Comparison of ENCODE assay signal across 16 cellular contexts in the genomic region with DNA sequence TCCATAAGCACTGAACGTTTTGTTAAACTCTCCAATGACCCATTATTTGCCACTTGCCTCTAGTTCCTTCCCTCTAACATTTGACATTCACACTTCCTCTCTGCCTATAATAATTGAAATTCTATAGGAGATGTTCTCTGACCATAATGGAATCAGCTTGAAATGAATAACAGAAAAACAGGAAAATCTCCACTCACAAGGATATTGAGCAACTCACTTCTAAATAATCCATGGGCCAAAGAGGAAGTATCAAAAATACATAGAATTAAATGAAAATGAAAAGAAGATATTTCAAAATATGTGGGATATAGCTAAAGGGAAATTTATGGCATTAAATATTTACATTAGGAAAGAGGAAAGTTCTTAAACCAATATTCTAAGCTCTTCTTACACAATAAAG. TPM values are rescaled to one million over a fixed set of nuclear protein-coding genes. Genes with fewer than 3 reads are reported as not detected.
DNase-seq lines count a peak whose midpoint lies in the region; ATAC-seq, FAIRE-seq and TF ChIP-seq lines count a peak whose summit lies in the region.
"Had no signal": no experiment of that assay in that cellular context is flagged by ENCODE, and none has a peak within 500 bp of the region (broad histone marks: within the 10 kb centered on the region; RNA-seq: fewer than 3 reads in every experiment).

No MANE protein-coding gene starts in this region.

- peaks cover 0 to 13% of the 10 kb centered on the region in 2 experiments; a peak in 1 of 5 replicates for H3K27me3 ChIP-seq in HepG2 (ENCODE audit: control insufficient read depth in 1 of 2, insufficient read depth in 2 of 2, low read length in 2 of 2)
- H3K27me3 ChIP-seq in right lobe of liver = no peaks in the 10 kb centered on the region
- H3K27me3 ChIP-seq in ascending aorta = no peaks in the 10 kb centered on the region

- POLR2A ChIA-PET in HepG2 (lab: Yijun Ruan, JAX) = no interaction called here

- H3K4me3 ChIP-seq in HepG2 (replicated peaks in 1 of 3; ENCODE audit: insufficient read depth in 1 of 3, low read depth in 2 of 3, low read length in 3 of 3) = no peak overlapping the region
- no peak overlapping the region for H3K4me3 ChIP-seq in right lobe of liver
- no peak overlapping the region for H3K4me3 ChIP-seq in SK-N-MC
- no peak overlapping the region for H3K4me3 ChIP-seq in ascending aorta
- H3K4me3 ChIP-seq: esophagus squamous epithelium, lung had no signal

- H3K4me1 ChIP-seq in HepG2 (ENCODE audit: insufficient read depth, low read length) (peaks cover 28% of the 10 kb centered on the region), right lobe of liver (no peaks in the 10 kb centered on the region), ascending aorta (no peaks in the 10 kb centered on the region)

- H3K9me3 ChIP-seq in HepG2 (ENCODE audit: low read length) (no peaks in the 10 kb centered on the region), right lobe of liver (no peaks in the 10 kb centered on the region), SK-N-MC (ENCODE audit: low read depth, low read length) (no peaks in the 10 kb centered on the region; the same call in 1 of the 2 replicates), ascending aorta (peaks cover 0 to 16% of the 10 kb centered on the region in 2 donors)

- no peak for DNase-seq in HepG2 (ENCODE audit: low spot score)
- no peak for DNase-seq in right lobe of liver
- DNase-seq in SK-N-MC (ENCODE audit: low read depth, low spot score) = no peak
- no peak for DNase-seq in GM20000 (ENCODE audit: low spot score)
- no peak for DNase-seq in NCI-H128 (lab: John Stamatoyannopoulos, UW; ENCODE audit: unreplicated experiment)
- DNase-seq in ascending aorta (ENCODE audit: low spot score in 2 of 2) = no peak
- no peak for DNase-seq in AG08395 (ENCODE audit: low spot score)
- DNase-seq: esophagus squamous epithelium, Karpas-422, NCI-H1694, NCI-H446 treated with DMSO at 0.1 percent for 48 hours, SHP77 treated with DMSO at 0.1 percent for 48 hours had no signal

- H2AFZ ChIP-seq in HepG2 (ENCODE audit: low read length) = peak overlapping the region; percentile 2

- intact Hi-C loops in HepG2 (cut with micrococcal nuclease; ENCODE audit: unreplicated experiment) = no loop called here
- intact Hi-C loops in right lobe of liver (cut with DNase I) = no loop called here
- intact Hi-C loops in ascending aorta (cut with DNase I) = no loop called here

- TF ChIP-seq EP300 in HepG2 (IDR thresholded peaks at IDR 0.05; ENCODE audit: low read depth in 2 of 2, low read length in 2 of 2) (no peak), HepG2 (CRISPR knock-in tag; IDR thresholded peaks at IDR 0.05; ENCODE audit: borderline replicate concordance) (no peak)

- no peak for ATAC-seq in HepG2
- ATAC-seq in right lobe of liver = no peak

- WGBS in HepG2 (ENCODE audit: low lambda C conversion rate) = 27% methylated on average over 1 of the region's 1 CpG
- 22% methylated on average over 1 of the region's 1 CpG for WGBS in right lobe of liver (ENCODE audit: insufficient coverage, low coverage, low lambda C conversion rate, missing lambda C conversion rate)

- TF ChIP-seq CTCF in HepG2 (CRISPR knock-in tag; IDR thresholded peaks at IDR 0.05) (no peak), right lobe of liver (IDR thresholded peaks at IDR 0.05) (no peak), GM20000 (IDR thresholded peaks at IDR 0.05; ENCODE audit: extremely low read depth, missing control alignments) (no peak), ascending aorta (IDR thresholded peaks at IDR 0.05) (no peak)

- FAIRE-seq in HepG2 (lab: Jason Lieb, UNC) = no peak
- FAIRE-seq: H54, TTC549 had no signal

- no peak overlapping the region for H3K27ac ChIP-seq in HepG2 (ENCODE audit: extremely low read length, insufficient read depth, low read length)
- H3K27ac ChIP-seq in right lobe of liver = no peak overlapping the region
- H3K27ac ChIP-seq in SK-N-MC = peak overlapping the region; percentile 9; the same call in 1 of the 2 replicates
- H3K27ac ChIP-seq in cingulate gyrus (ENCODE audit: low read depth, low read length) = peak overlapping the region; percentile 67
- H3K27ac ChIP-seq in ascending aorta = no peak overlapping the region
- H3K27ac ChIP-seq: esophagus squamous epithelium had no signal

- TF ChIP-seq RAD21 in HepG2 (CRISPR knock-in tag; IDR thresholded peaks at IDR 0.05) = no peak

- H3K36me3 ChIP-seq in HepG2 (replicated peaks in 1 of 2; ENCODE audit: control insufficient read depth in 1 of 2, insufficient read depth in 2 of 2, low read length in 2 of 2) = no peaks in the 10 kb centered on the region
- no peaks in the 10 kb centered on the region for H3K36me3 ChIP-seq in right lobe of liver
- H3K36me3 ChIP-seq in SK-N-MC (ENCODE audit: insufficient read depth, low read length) = no peaks in the 10 kb centered on the region
- no peaks in the 10 kb centered on the region for H3K36me3 ChIP-seq in ascending aorta
- H3K36me3 ChIP-seq: esophagus squamous epithelium had no signal

- no peaks in the 10 kb centered on the region for H3K79me2 ChIP-seq in HepG2 (ENCODE audit: insufficient read depth, low read length)

- in situ Hi-C loops in HepG2 (cut with HindIII; ENCODE audit: extremely low pct_ligation_motif_present, low pct_unique_long_range_greater_than_20kb) = no loop called here

- TF ChIP-seq POLR2A in HepG2 (IDR thresholded peaks at IDR 0.05; ENCODE audit: insufficient read depth in 1 of 2, low read depth in 2 of 2, low read length in 2 of 2) (no peak), right lobe of liver (IDR thresholded peaks at IDR 0.05) (no peak)

- no peaks in the 10 kb centered on the region for H4K20me1 ChIP-seq in HepG2 (ENCODE audit: insufficient read depth, low read length)

- no TSS peak for BruUV-seq in HepG2 (replicated peaks; lab: Mats Ljungman, UMichigan)

- H3K9ac ChIP-seq in HepG2 (ENCODE audit: insufficient read depth, low read depth, low read length) (no peak overlapping the region), SK-N-MC (ENCODE audit: insufficient read length) (no peak overlapping the region)

- CTCF ChIA-PET in HepG2 (lab: Yijun Ruan, JAX; ENCODE audit: low intra/inter-chr PET ratio, low total read pairs) = no interaction called here

- H3K4me2 ChIP-seq in HepG2 (ENCODE audit: low read depth, low read length) = no peak overlapping the region

RNA-seq across cellular contexts. Expression of a gene that starts 3.4 kb away (rescaled TPM):
- 7.0 and 7.2 TPM in 2 replicates for total RNA-seq in HepG2 (2016; rRNA removed; fragmentation: Illumina TruSeq; extraction: Trizol)
- total RNA-seq in HepG2 (2016; cell fraction: cytosol; rRNA removed; fragmentation: Illumina TruSeq; extraction: Trizol; ENCODE audit: low read depth) = 1.8 and 1.9 TPM in 2 replicates
- 4.6 and 6.9 TPM in 2 replicates for total RNA-seq in HepG2 (2016; cell fraction: insoluble cytoplasmic fraction; rRNA removed; fragmentation: Illumina TruSeq; extraction: Trizol)
- 2.4 and 3.0 TPM in 2 replicates for total RNA-seq in HepG2 (2016; cell fraction: membrane; rRNA removed; fragmentation: Illumina TruSeq; extraction: Trizol)
- total RNA-seq in HepG2 (2016; cell fraction: nucleus; rRNA removed; fragmentation: Illumina TruSeq; extraction: Trizol) = 8.3 and 8.8 TPM in 2 replicates
- 1.3 and 2.4 TPM in 2 replicates for polyA plus RNA-seq in HepG2 (2011; rRNA removed)
- polyA plus RNA-seq in HepG2 (2011; cell fraction: cytosol; rRNA removed) = 1.5 and 2.4 TPM in 2 replicates
- polyA plus RNA-seq in HepG2 (2011; cell fraction: nucleus; rRNA removed) = 5.0 and 8.4 TPM in 2 replicates
- polyA plus RNA-seq in HepG2 (2012) = 3.0 and 7.8 TPM in 2 replicates
- polyA plus RNA-seq in HepG2 (2016; cell fraction: cytosol; fragmentation: Illumina TruSeq; extraction: Trizol; ENCODE audit: low read depth) = 0.46 and 0.49 TPM in 2 replicates
- polyA plus RNA-seq in HepG2 (2016; cell fraction: insoluble cytoplasmic fraction; fragmentation: Illumina TruSeq; extraction: Trizol; ENCODE audit: low read depth) = 4.1 and 5.1 TPM in 2 replicates
- polyA plus RNA-seq in HepG2 (2016; cell fraction: membrane; fragmentation: Illumina TruSeq; extraction: Trizol; ENCODE audit: low read depth) = 0.69 and 0.85 TPM in 2 replicates
- polyA plus RNA-seq in HepG2 (2016; cell fraction: nucleus; fragmentation: Illumina TruSeq; extraction: Trizol; ENCODE audit: insufficient read depth, low read depth) = 7.5 and 8.1 TPM in 2 replicates
- 0.49 and 29.4 TPM in 2 replicates for polyA minus RNA-seq in HepG2 (2011; rRNA and poly(A)+ RNA removed; ENCODE audit: low replicate concordance)
- 4.5 and 5.8 TPM in 2 replicates for polyA minus RNA-seq in HepG2 (2011; cell fraction: cytosol; rRNA and poly(A)+ RNA removed)
- 8.8 and 9.8 TPM in 2 replicates for polyA minus RNA-seq in HepG2 (2011; cell fraction: nucleus; rRNA and poly(A)+ RNA removed)
- 10 to 100 TPM in 1 of 6 experiments, 1 to 10 TPM in 5; 3.8 to 31.6 (median 3.9) TPM for total RNA-seq in right lobe of liver
- total RNA-seq in ascending aorta = 21.2 TPM

RNA-seq across cellular contexts. Expression of a gene that starts 33.2 kb away (rescaled TPM):
- total RNA-seq in HepG2 (2016; rRNA removed; fragmentation: Illumina TruSeq; extraction: Trizol) (160 and 194 TPM in 2 replicates), right lobe of liver (100 to 1,000 TPM in 1 of 6 experiments, 10 to 100 TPM in 5; 40.0 to 106 (median 52.5) TPM), ascending aorta (122 TPM)
- total RNA-seq in HepG2 (2016; cell fraction: cytosol; rRNA removed; fragmentation: Illumina TruSeq; extraction: Trizol; ENCODE audit: low read depth) = 22.9 and 24.6 TPM in 2 replicates
- 157 and 198 TPM in 2 replicates for total RNA-seq in HepG2 (2016; cell fraction: insoluble cytoplasmic fraction; rRNA removed; fragmentation: Illumina TruSeq; extraction: Trizol)
- total RNA-seq in HepG2 (2016; cell fraction: membrane; rRNA removed; fragmentation: Illumina TruSeq; extraction: Trizol) = 34.1 and 34.4 TPM in 2 replicates
- 67.9 and 75.8 TPM in 2 replicates for total RNA-seq in HepG2 (2016; cell fraction: nucleus; rRNA removed; fragmentation: Illumina TruSeq; extraction: Trizol)
- polyA plus RNA-seq in HepG2 (2011; rRNA removed) = 49.9 and 62.6 TPM in 2 replicates
- polyA plus RNA-seq in HepG2 (2011; cell fraction: cytosol; rRNA removed) = 45.6 and 54.0 TPM in 2 replicates
- 95.1 and 104 TPM in 2 replicates for polyA plus RNA-seq in HepG2 (2011; cell fraction: nucleus; rRNA removed)
- 67.0 and 85.8 TPM in 2 replicates for polyA plus RNA-seq in HepG2 (2012)
- 22.3 and 25.6 TPM in 2 replicates for polyA plus RNA-seq in HepG2 (2016; cell fraction: cytosol; fragmentation: Illumina TruSeq; extraction: Trizol; ENCODE audit: low read depth)
- polyA plus RNA-seq in HepG2 (2016; cell fraction: insoluble cytoplasmic fraction; fragmentation: Illumina TruSeq; extraction: Trizol; ENCODE audit: low read depth) = 207 and 220 TPM in 2 replicates
- polyA plus RNA-seq in HepG2 (2016; cell fraction: membrane; fragmentation: Illumina TruSeq; extraction: Trizol; ENCODE audit: low read depth) = 26.5 and 31.5 TPM in 2 replicates
- 112 and 115 TPM in 2 replicates for polyA plus RNA-seq in HepG2 (2016; cell fraction: nucleus; fragmentation: Illumina TruSeq; extraction: Trizol; ENCODE audit: insufficient read depth, low read depth)
- 51.8 and 59.0 TPM in 2 replicates for polyA minus RNA-seq in HepG2 (2011; rRNA and poly(A)+ RNA removed; ENCODE audit: low replicate concordance)
- polyA minus RNA-seq in HepG2 (2011; cell fraction: cytosol; rRNA and poly(A)+ RNA removed) = 28.8 and 34.9 TPM in 2 replicates
- 20.9 and 24.9 TPM in 2 replicates for polyA minus RNA-seq in HepG2 (2011; cell fraction: nucleus; rRNA and poly(A)+ RNA removed)

RNA-seq across cellular contexts. Expression of a gene that starts 59.1 kb away (rescaled TPM):
- total RNA-seq in HepG2 (2016; rRNA removed; fragmentation: Illumina TruSeq; extraction: Trizol) (4.1 and 6.0 TPM in 2 replicates), right lobe of liver (1 to 10 TPM; 1.5 to 5.4 (median 3.5) TPM), ascending aorta (3.0 TPM)
- 0.18 and 0.20 TPM in 2 replicates for total RNA-seq in HepG2 (2016; cell fraction: cytosol; rRNA removed; fragmentation: Illumina TruSeq; extraction: Trizol; ENCODE audit: low read depth)
- total RNA-seq in HepG2 (2016; cell fraction: insoluble cytoplasmic fraction; rRNA removed; fragmentation: Illumina TruSeq; extraction: Trizol) = 4.6 and 6.1 TPM in 2 replicates
- total RNA-seq in HepG2 (2016; cell fraction: membrane; rRNA removed; fragmentation: Illumina TruSeq; extraction: Trizol) = 1.4 and 2.4 TPM in 2 replicates
- 6.4 and 7.1 TPM in 2 replicates for total RNA-seq in HepG2 (2016; cell fraction: nucleus; rRNA removed; fragmentation: Illumina TruSeq; extraction: Trizol)
- 2.2 and 2.5 TPM in 2 replicates for polyA plus RNA-seq in HepG2 (2011; rRNA removed)
- 0.74 and 1.4 TPM in 2 replicates for polyA plus RNA-seq in HepG2 (2011; cell fraction: cytosol; rRNA removed)
- 2.0 and 2.9 TPM in 2 replicates for polyA plus RNA-seq in HepG2 (2011; cell fraction: nucleus; rRNA removed)
- 1.3 and 2.1 TPM in 2 replicates for polyA plus RNA-seq in HepG2 (2012)
- polyA plus RNA-seq in HepG2 (2016; cell fraction: cytosol; fragmentation: Illumina TruSeq; extraction: Trizol; ENCODE audit: low read depth) = 0.05 and 0.28 TPM in 2 replicates
- polyA plus RNA-seq in HepG2 (2016; cell fraction: insoluble cytoplasmic fraction; fragmentation: Illumina TruSeq; extraction: Trizol; ENCODE audit: low read depth) = 2.7 and 2.8 TPM in 2 replicates
- polyA plus RNA-seq in HepG2 (2016; cell fraction: membrane; fragmentation: Illumina TruSeq; extraction: Trizol; ENCODE audit: low read depth) = 0.25 and 0.58 TPM in 2 replicates
- polyA plus RNA-seq in HepG2 (2016; cell fraction: nucleus; fragmentation: Illumina TruSeq; extraction: Trizol; ENCODE audit: insufficient read depth, low read depth) = 6.0 and 6.4 TPM in 2 replicates
- polyA minus RNA-seq in HepG2 (2011; rRNA and poly(A)+ RNA removed; ENCODE audit: low replicate concordance) = 4.0 and 5.1 TPM in 2 replicates
- 1.8 and 2.4 TPM in 2 replicates for polyA minus RNA-seq in HepG2 (2011; cell fraction: cytosol; rRNA and poly(A)+ RNA removed)
- polyA minus RNA-seq in HepG2 (2011; cell fraction: nucleus; rRNA and poly(A)+ RNA removed) = 14.5 and 15.5 TPM in 2 replicates

Comparison
In these comparisons a context has a peak if more than half of its experiments do, and no peak if none do; other contexts are left out.
1. H3K27ac ChIP-seq: peak in SK-N-MC (single experiment) and cingulate gyrus (single experiment); none in HepG2 (single experiment), right lobe of liver (0 of 3) and ascending aorta (0 of 2).